8 cellular contexts compared by ENCODE assay signal in genomic region chr1:165143437-165144065, GRCh38.
DNase-seq lines count a peak whose midpoint lies in the region; ATAC-seq and TF ChIP-seq lines count a peak whose summit lies in the region.

No MANE protein-coding gene starts in this region.

- H3K9me3 Mint-ChIP-seq in brain: peaks cover 0 to 3% (median 0%) of the 10 kb centered on the region in 5 experiments
- no peaks in the 10 kb centered on the region for H3K9me3 Mint-ChIP-seq in progenitor cell of endocrine pancreas (ENCODE audit: low read depth)

- no peak overlapping the region for H3K27ac Mint-ChIP-seq in brain
- H3K27ac Mint-ChIP-seq in progenitor cell of endocrine pancreas: no peak overlapping the region

- no peaks in the 10 kb centered on the region for H3K36me3 Mint-ChIP-seq in brain
- no peaks in the 10 kb centered on the region for H3K36me3 Mint-ChIP-seq in progenitor cell of endocrine pancreas (ENCODE audit: insufficient read depth)

- peaks cover 48% of the 10 kb centered on the region for H3K27me3 Mint-ChIP-seq in brain
- H3K27me3 Mint-ChIP-seq in progenitor cell of endocrine pancreas: peaks cover 69% of the 10 kb centered on the region

- H3K4me1 Mint-ChIP-seq in brain (no peaks in the 10 kb centered on the region), progenitor cell of endocrine pancreas (ENCODE audit: low read depth) (peaks cover under 1% of the 10 kb centered on the region)

- peak; percentile 40 to 60 for TF ChIP-seq CTCF in brain (conservative IDR thresholded peaks at IDR 0.05)
- peak; percentile 59 for TF ChIP-seq CTCF in progenitor cell of endocrine pancreas (IDR thresholded peaks at IDR 0.05; ENCODE audit: unreplicated experiment)

- ATAC-seq in GM19467 (IDR thresholded peaks at IDR 0.05; ENCODE audit: unreplicated experiment): no peak

- H3K4me3 Mint-ChIP-seq in brain (no peak overlapping the region), progenitor cell of endocrine pancreas (ENCODE audit: low read depth) (no peak overlapping the region)

- peak; percentile 49 for DNase-seq in SIG-M5 treated with dmso at 0.1 percent for 504 hours (lab: John Stamatoyannopoulos, UW; ENCODE audit: unreplicated experiment)
- DNase-seq in SIG-M5 (lab: John Stamatoyannopoulos, UW): no peak
- DNase-seq in NCI-H345 (lab: John Stamatoyannopoulos, UW): peak; percentile 48
- DNase-seq in progenitor cell of endocrine pancreas (ENCODE audit: low spot score, unreplicated experiment): no peak
- DNase-seq in activated CD4-positive, CD25-positive, alpha-beta regulatory T cell treated with anti-CD3 and anti-CD28 coated beads, Interleukin-2, amount 50 U/mL, for 72 hours: no peak
- no peak for DNase-seq in HCEC 1CT

Comparison
In these comparisons a context has a peak if more than half of its experiments do, and no peak if none do; other contexts are left out.
1. DNase-seq: peak in SIG-M5 treated with dmso at 0.1 percent for 504 hours (single experiment) and NCI-H345 (single experiment); none in SIG-M5 (single experiment), progenitor cell of endocrine pancreas (single experiment), activated CD4-positive, CD25-positive, alpha-beta regulatory T cell treated with anti-CD3 and anti-CD28 coated beads, Interleukin-2, amount 50 U/mL, for 72 hours (single experiment) and HCEC 1CT (single experiment).